ENCODE assay signal across 1 cellular context in the genomic region with DNA sequence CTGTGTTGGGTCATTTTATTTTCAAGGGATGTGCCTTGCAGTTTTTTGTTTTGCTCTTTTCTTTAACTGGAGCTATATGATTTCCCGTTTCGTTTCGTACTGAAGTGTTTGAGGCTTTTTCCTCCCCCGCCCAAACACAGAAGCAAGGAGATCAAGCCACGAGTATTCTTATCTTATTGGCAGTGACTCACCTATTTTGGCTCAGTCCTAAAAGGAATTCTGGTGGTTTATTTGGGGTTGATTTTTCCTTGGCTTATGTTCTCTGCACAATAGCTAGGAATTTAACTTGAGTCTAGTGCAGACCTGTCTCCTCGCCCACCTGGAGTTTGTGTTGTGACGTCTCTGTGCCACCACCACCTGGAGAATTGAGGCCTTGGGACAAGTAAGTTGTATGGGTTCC.
TF ChIP-seq lines count a peak whose summit lies in the region.

No MANE protein-coding gene starts in this region.

TF ChIP-seq in WTC11, 78 proteins besides CTCF, POLR2A, EP300 and RAD21 (continued from another document):
- TF ChIP-seq, protein P1, sequence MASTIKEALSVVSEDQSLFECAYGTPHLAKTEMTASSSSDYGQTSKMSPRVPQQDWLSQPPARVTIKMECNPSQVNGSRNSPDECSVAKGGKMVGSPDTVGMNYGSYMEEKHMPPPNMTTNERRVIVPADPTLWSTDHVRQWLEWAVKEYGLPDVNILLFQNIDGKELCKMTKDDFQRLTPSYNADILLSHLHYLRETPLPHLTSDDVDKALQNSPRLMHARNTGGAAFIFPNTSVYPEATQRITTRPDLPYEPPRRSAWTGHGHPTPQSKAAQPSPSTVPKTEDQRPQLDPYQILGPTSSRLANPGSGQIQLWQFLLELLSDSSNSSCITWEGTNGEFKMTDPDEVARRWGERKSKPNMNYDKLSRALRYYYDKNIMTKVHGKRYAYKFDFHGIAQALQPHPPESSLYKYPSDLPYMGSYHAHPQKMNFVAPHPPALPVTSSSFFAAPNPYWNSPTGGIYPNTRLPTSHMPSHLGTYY (CRISPR knock-in tag; IDR thresholded peaks at IDR 0.05), result no peak
- TF ChIP-seq, protein P2, sequence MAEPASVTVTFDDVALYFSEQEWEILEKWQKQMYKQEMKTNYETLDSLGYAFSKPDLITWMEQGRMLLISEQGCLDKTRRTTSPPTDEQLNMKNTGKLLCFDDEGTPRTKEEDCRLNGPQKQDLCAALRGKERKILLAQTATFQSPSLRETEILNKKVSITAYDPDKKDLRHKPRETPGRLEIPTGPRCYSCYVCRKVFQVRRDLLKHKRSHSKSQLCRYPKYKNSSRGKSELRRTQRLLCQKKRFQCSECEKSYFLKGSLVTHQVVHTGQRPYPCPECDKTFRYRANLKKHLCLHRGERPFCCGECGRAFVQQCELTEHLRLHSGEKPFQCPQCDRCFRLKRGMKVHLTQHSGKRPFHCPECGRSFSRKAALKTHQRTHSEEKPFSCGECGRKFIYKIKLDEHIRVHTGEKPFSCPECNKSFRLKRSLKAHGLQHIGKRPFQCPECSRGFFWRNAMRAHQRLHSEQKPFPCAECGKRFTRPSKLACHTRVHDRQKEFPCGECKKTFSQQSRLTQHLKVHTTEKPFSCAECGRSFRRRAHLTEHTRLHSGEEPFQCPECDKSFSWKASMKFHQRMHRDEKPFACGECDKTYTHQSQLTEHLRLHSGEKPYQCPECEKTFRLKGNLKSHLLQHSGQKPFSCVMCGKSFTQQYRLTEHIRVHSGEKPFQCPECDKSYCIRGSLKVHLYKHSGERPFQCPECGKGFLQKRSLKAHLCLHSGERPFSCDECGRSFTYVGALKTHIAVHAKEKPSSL (CRISPR knock-in tag; conservative IDR thresholded peaks at IDR 0.05), result no peak
- TF ChIP-seq, protein P3, sequence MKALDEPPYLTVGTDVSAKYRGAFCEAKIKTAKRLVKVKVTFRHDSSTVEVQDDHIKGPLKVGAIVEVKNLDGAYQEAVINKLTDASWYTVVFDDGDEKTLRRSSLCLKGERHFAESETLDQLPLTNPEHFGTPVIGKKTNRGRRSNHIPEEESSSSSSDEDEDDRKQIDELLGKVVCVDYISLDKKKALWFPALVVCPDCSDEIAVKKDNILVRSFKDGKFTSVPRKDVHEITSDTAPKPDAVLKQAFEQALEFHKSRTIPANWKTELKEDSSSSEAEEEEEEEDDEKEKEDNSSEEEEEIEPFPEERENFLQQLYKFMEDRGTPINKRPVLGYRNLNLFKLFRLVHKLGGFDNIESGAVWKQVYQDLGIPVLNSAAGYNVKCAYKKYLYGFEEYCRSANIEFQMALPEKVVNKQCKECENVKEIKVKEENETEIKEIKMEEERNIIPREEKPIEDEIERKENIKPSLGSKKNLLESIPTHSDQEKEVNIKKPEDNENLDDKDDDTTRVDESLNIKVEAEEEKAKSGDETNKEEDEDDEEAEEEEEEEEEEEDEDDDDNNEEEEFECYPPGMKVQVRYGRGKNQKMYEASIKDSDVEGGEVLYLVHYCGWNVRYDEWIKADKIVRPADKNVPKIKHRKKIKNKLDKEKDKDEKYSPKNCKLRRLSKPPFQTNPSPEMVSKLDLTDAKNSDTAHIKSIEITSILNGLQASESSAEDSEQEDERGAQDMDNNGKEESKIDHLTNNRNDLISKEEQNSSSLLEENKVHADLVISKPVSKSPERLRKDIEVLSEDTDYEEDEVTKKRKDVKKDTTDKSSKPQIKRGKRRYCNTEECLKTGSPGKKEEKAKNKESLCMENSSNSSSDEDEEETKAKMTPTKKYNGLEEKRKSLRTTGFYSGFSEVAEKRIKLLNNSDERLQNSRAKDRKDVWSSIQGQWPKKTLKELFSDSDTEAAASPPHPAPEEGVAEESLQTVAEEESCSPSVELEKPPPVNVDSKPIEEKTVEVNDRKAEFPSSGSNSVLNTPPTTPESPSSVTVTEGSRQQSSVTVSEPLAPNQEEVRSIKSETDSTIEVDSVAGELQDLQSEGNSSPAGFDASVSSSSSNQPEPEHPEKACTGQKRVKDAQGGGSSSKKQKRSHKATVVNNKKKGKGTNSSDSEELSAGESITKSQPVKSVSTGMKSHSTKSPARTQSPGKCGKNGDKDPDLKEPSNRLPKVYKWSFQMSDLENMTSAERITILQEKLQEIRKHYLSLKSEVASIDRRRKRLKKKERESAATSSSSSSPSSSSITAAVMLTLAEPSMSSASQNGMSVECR (CRISPR knock-in tag; IDR thresholded peaks at IDR 0.05; ENCODE audit: borderline replicate concordance), result no peak
- no peak for TF ChIP-seq FOXJ3 (CRISPR knock-in tag; IDR thresholded peaks at IDR 0.05; ENCODE audit: borderline replicate concordance)
- TF ChIP-seq, protein P4, sequence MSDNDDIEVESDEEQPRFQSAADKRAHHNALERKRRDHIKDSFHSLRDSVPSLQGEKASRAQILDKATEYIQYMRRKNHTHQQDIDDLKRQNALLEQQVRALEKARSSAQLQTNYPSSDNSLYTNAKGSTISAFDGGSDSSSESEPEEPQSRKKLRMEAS (CRISPR knock-in tag; IDR thresholded peaks at IDR 0.05), result no peak
- TF ChIP-seq GRHL2 (CRISPR knock-in tag; IDR thresholded peaks at IDR 0.05; ENCODE audit: insufficient replicate concordance, severe bottlenecking), result no peak
- TF ChIP-seq, protein P5, sequence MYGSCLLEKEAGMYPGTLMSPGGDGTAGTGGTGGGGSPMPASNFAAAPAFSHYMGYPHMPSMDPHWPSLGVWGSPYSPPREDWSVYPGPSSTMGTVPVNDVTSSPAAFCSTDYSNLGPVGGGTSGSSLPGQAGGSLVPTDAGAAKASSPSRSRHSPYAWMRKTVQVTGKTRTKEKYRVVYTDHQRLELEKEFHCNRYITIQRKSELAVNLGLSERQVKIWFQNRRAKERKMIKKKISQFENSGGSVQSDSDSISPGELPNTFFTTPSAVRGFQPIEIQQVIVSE (CRISPR knock-in tag; IDR thresholded peaks at IDR 0.05; ENCODE audit: borderline replicate concordance), result no peak
- no peak for TF ChIP-seq NR3C1 (CRISPR knock-in tag; conservative IDR thresholded peaks at IDR 0.05; ENCODE audit: low read depth)
